8 cellular contexts compared by ENCODE assay signal in the genomic region with DNA sequence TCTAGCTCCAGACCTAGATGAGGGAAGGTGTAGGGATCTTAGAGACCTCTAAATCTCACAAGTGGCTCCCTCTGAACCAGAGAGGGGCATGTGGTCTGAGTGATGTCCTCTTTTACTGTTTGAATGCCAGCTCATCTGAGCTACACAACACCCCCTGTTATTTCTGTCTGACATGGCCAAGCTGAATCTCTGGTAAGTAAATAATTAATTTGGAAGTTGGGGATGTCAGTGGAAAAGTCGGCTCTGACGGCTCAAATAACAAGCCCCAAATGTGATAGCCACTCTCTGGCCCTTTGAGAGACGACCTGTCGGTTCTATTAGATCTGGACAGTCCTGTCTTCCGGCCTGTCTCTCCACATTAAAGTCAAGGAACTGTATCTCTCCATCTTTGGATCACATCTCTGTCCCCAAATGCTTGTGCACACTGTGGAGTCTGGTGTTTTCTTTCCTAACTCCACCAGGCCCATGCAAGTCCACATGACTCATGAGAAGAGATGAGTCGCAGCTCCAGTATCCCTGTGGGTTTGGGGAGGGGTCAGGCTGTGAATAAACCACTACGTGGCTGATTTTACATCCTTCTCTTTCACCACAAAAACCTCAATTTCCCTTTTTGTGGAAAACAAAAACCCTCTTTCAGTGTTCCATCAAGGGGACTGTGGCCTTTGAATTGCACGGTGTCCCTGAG. TPM values are rescaled to one million over a fixed set of nuclear protein-coding genes. Genes with fewer than 3 reads are reported as not detected.
DNase-seq lines count a peak whose midpoint lies in the region; ATAC-seq and TF ChIP-seq lines count a peak whose summit lies in the region.

No MANE protein-coding gene starts in this region.

- peak; percentile 13 for DNase-seq in DMS 273 (lab: John Stamatoyannopoulos, UW; ENCODE audit: unreplicated experiment)
- DNase-seq in DMS 273 treated with DMSO at 0.1 percent for 48 hours (lab: John Stamatoyannopoulos, UW): no peak
- DNase-seq in SKM-1 treated with dmso at 0.1 percent for 144 hours (lab: John Stamatoyannopoulos, UW; ENCODE audit: unreplicated experiment): peak; percentile 62
- DNase-seq in fibroblast of villous mesenchyme (ENCODE audit: low read depth): peak; percentile 70
- peak; percentile 47 for DNase-seq in stimulated activated CD4-positive, alpha-beta T cell treated with anti-CD3 and anti-CD28 coated beads, Interleukin-1b, Interleukin-23, amount 100 ng/mL, for 48 hours
- no peak for DNase-seq in SW 1271 (lab: John Stamatoyannopoulos, UW)
- no peak for DNase-seq in NCI-H510A treated with DMSO at 0.1 percent for 48 hours (lab: John Stamatoyannopoulos, UW)

- no peak overlapping the region for H3K4me3 ChIP-seq in fibroblast of villous mesenchyme (ENCODE audit: low read depth, low read length)

- no peak for TF ChIP-seq CTCF in fibroblast of villous mesenchyme (IDR thresholded peaks at IDR 0.05; ENCODE audit: insufficient read depth, low read depth, low read length)

- no peak for ATAC-seq in HG02870 (IDR thresholded peaks at IDR 0.05; ENCODE audit: unreplicated experiment)

RNA-seq across cellular contexts. Expression of gene SETBP1, which starts 52.5 kb away (rescaled TPM):
- 2.6 and 2.9 TPM in 2 replicates for total RNA-seq in fibroblast of villous mesenchyme

Comparison
In these comparisons a context has a peak if more than half of its experiments do, and no peak if none do; other contexts are left out.
1. DNase-seq: peak in DMS 273 (single experiment), SKM-1 treated with dmso at 0.1 percent for 144 hours (single experiment), fibroblast of villous mesenchyme (single experiment) and stimulated activated CD4-positive, alpha-beta T cell treated with anti-CD3 and anti-CD28 coated beads, Interleukin-1b, Interleukin-23, amount 100 ng/mL, for 48 hours (single experiment); none in DMS 273 treated with DMSO at 0.1 percent for 48 hours (single experiment), SW 1271 (0 of 2) and NCI-H510A treated with DMSO at 0.1 percent for 48 hours (single experiment).